11 cellular contexts compared by ENCODE assay signal in the genomic region with DNA sequence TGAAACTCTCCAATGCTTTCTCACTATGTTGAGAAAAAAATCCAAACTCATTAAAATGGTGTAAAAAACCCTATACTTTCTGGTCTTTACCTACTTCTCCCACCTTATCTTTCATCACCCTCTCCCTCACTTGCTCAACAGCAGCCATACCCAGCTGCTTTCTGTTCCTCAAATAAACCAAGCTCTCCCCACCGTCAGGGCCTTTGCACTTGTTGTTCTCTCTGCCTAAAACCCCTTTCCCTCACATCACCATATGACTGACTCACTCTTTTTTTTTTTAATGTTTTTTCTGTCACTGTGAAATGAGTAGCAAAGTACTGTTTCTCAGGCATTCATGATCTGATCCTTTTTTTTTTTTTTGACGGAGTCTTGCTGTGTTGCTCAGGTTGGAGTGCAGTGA.
A peak's percentile ranks its signal among the peaks of the same experiment; 100 is the strongest.
DNase-seq lines count a peak whose midpoint lies in the region; ATAC-seq lines count a peak whose summit lies in the region.
"Had no signal": no experiment of that assay in that cellular context is flagged by ENCODE, and none has a peak within 500 bp of the region (broad histone marks: within the 10 kb centered on the region; RNA-seq: fewer than 3 reads in every experiment).

No MANE protein-coding gene starts in this region.

- ATAC-seq in GM18870 (IDR thresholded peaks at IDR 0.05; ENCODE audit: unreplicated experiment) (peak; percentile 94), GM21825 (IDR thresholded peaks at IDR 0.05; ENCODE audit: unreplicated experiment) (peak; percentile 87), HG03469 (IDR thresholded peaks at IDR 0.05; ENCODE audit: unreplicated experiment) (peak; percentile 83)

- DNase-seq in medulla oblongata (ENCODE audit: extremely low spot score) (peak; percentile 10), RPMI8226 (no peak), amygdala (lab: John Stamatoyannopoulos, UW) (no peak), occipital lobe (lab: John Stamatoyannopoulos, UW) (no peak)
- no peak for DNase-seq in activated effector memory CD4-positive, alpha-beta T cell treated with Interleukin-2 at 50 U/mL for 16 hours
- DNase-seq: activated gamma-delta T cell, dorsolateral prefrontal cortex, NCI-H510A had no signal
